In the genomic region with DNA sequence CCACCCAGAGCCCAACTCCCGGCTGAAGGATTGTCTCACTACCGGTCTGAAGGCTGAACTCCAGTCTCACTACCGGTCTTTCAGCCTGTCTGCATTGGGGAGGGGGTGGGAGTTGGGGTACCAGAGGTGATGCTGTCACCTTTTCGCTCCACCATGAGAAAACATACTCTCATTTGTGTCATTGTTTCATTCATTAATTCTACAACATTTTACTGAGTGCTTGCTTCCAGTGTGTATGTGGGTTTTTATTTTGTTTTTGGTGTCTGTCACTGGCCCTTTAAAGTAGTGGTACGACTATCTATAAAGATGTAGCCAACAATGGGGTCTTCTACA, we compare ENCODE assay signal across 8 cellular contexts. TPM values are rescaled to one million over a fixed set of nuclear protein-coding genes. Genes with fewer than 3 reads are reported as not detected.
DNase-seq lines count a peak whose midpoint lies in the region; ATAC-seq and TF ChIP-seq lines count a peak whose summit lies in the region.

No MANE protein-coding gene starts in this region.

- ATAC-seq in heart right ventricle (no peak), Right ventricle myocardium inferior (no peak)

- TF ChIP-seq POLR2A in vagina (IDR thresholded peaks at IDR 0.05) = no peak

- H3K27ac ChIP-seq in heart right ventricle (peak overlapping the region in 9 of 10 donors; percentile 20 to 96 (median 55)), brain microvascular endothelial cell (peak overlapping the region; percentile 9), vagina (peak overlapping the region; percentile 83)

- no peaks in the 10 kb centered on the region for H3K27me3 ChIP-seq in heart right ventricle
- no peaks in the 10 kb centered on the region for H3K27me3 ChIP-seq in brain microvascular endothelial cell (replicated peaks)
- no peaks in the 10 kb centered on the region for H3K27me3 ChIP-seq in vagina

- peaks cover 45% of the 10 kb centered on the region for H3K4me1 Mint-ChIP-seq in mesothelial cell of epicardium

- H3K9me3 ChIP-seq in heart right ventricle = no peaks in the 10 kb centered on the region
- no peaks in the 10 kb centered on the region for H3K9me3 ChIP-seq in vagina

- intact Hi-C loops in heart right ventricle (cut with DNase I) (no loop called here), Right ventricle myocardium inferior (cut with DNase I) (no loop called here), vagina (cut with DNase I) (no loop called here)

- H3K4me3 ChIP-seq in heart right ventricle (peak overlapping the region in 9 of 10 donors; percentile 15 to 85 (median 70)), brain microvascular endothelial cell (ENCODE audit: low read depth, low read length) (peak overlapping the region; percentile 45), vagina (peak overlapping the region; percentile 67 to 77)

- H3K27ac Mint-ChIP-seq in mesothelial cell of epicardium = peak overlapping the region; percentile 78

- H3K9me3 Mint-ChIP-seq in mesothelial cell of epicardium = no peaks in the 10 kb centered on the region

- WGBS in heart right ventricle, 2 donors = 1 to 4% methylated on average over 5 of the region's 5 CpGs

- peaks cover 37% of the 10 kb centered on the region for H3K27me3 Mint-ChIP-seq in mesothelial cell of epicardium (ENCODE audit: low read depth)

- H3K36me3 ChIP-seq in heart right ventricle (peaks cover 0 to 39% (median 23%) of the 10 kb centered on the region in 9 donors), brain microvascular endothelial cell (replicated peaks) (peaks cover 19% of the 10 kb centered on the region), vagina (peaks cover 0 to 21% of the 10 kb centered on the region in 2 donors)

- H3K4me1 ChIP-seq in heart right ventricle (peaks cover 14 to 51% (median 38%) of the 10 kb centered on the region in 9 donors), vagina (peaks cover 44% of the 10 kb centered on the region)

- H3K36me3 Mint-ChIP-seq in mesothelial cell of epicardium = peaks cover 24% of the 10 kb centered on the region

- in situ Hi-C loops in brain microvascular endothelial cell (cut with HindIII; ENCODE audit: low pct_ligation_motif_present, low sequenced_read_pairs) = no loop called here

- TF ChIP-seq CTCF in heart right ventricle (IDR thresholded peaks at IDR 0.05) (no peak), brain microvascular endothelial cell (IDR thresholded peaks at IDR 0.05; ENCODE audit: low read depth, low read length, missing control alignments) (no peak), mesothelial cell of epicardium (IDR thresholded peaks at IDR 0.05; ENCODE audit: unreplicated experiment) (no peak), vagina (IDR thresholded peaks at IDR 0.05) (no peak)

- peak overlapping the region; percentile 90 for H3K4me3 Mint-ChIP-seq in mesothelial cell of epicardium

- DNase-seq in heart right ventricle (no peak), Right ventricle myocardium inferior (ENCODE audit: missing footprints) (no peak), brain microvascular endothelial cell (no peak), mesothelial cell of epicardium (ENCODE audit: low spot score in 2 of 2, unreplicated experiment in 2 of 2) (no peak), vagina (ENCODE audit: extremely low spot score in 2 of 2) (no peak), GOT3 (lab: John Stamatoyannopoulos, UW) (no peak), Kasumi-1 (lab: John Stamatoyannopoulos, UW) (no peak), occipital lobe (lab: John Stamatoyannopoulos, UW) (no peak)

RNA-seq across cellular contexts. Expression of gene CDK4, which starts 0.5 kb away (rescaled TPM):
- total RNA-seq in heart right ventricle = 10 to 100 TPM; 37.0 to 74.0 (median 52.0) TPM
- polyA plus RNA-seq in heart right ventricle = 10 to 100 TPM; 21.7 to 61.7 TPM
- 42.3 TPM for total RNA-seq in Right ventricle myocardium inferior
- total RNA-seq in mesothelial cell of epicardium = 171 to 177 TPM (median 175 TPM) in 3 replicates
- 102 TPM for total RNA-seq in vagina
- total RNA-seq in occipital lobe = 59.0 TPM

RNA-seq across cellular contexts. Expression of gene MARCHF9, which starts 2.3 kb away (rescaled TPM):
- 10 to 100 TPM; 11.2 to 15.0 (median 13.3) TPM for total RNA-seq in heart right ventricle
- polyA plus RNA-seq in heart right ventricle = 10 to 100 TPM; 14.5 to 20.7 TPM
- 14.5 TPM for total RNA-seq in Right ventricle myocardium inferior
- 11.0 to 13.2 TPM (median 12.7 TPM) in 3 replicates for total RNA-seq in mesothelial cell of epicardium
- 8.3 TPM for total RNA-seq in vagina
- total RNA-seq in occipital lobe = 15.9 TPM

RNA-seq across cellular contexts. Expression of gene TSPAN31, which starts 7.8 kb away (rescaled TPM):
- total RNA-seq in heart right ventricle (10 to 100 TPM; 21.1 to 37.4 (median 26.9) TPM), Right ventricle myocardium inferior (27.9 TPM), mesothelial cell of epicardium (33.2 to 35.2 TPM (median 34.6 TPM) in 3 replicates), vagina (67.0 TPM), occipital lobe (41.0 TPM)
- polyA plus RNA-seq in heart right ventricle = 10 to 100 TPM; 29.8 to 36.6 TPM

RNA-seq across cellular contexts. Expression of gene AGAP2, which starts 14.1 kb away (rescaled TPM):
- 10 to 100 TPM in 2 of 10 donors, 1 to 10 TPM in 8; 3.4 to 13.1 (median 6.6) TPM for total RNA-seq in heart right ventricle
- 10 to 100 TPM in 1 of 2 donors, 1 to 10 TPM in 1; 5.3 to 17.3 TPM for polyA plus RNA-seq in heart right ventricle
- 7.8 TPM for total RNA-seq in Right ventricle myocardium inferior
- 2.0 to 2.8 TPM (median 2.2 TPM) in 3 replicates for total RNA-seq in mesothelial cell of epicardium
- total RNA-seq in vagina = 1.5 TPM
- total RNA-seq in occipital lobe = 25.6 TPM

RNA-seq across cellular contexts. Expression of gene CYP27B1, which starts 14.2 kb away (rescaled TPM):
- total RNA-seq in heart right ventricle (under 1 TPM in 2 of 10 donors, not detected in 8; 0.81 to 0.95 TPM), Right ventricle myocardium inferior (0.49 TPM), mesothelial cell of epicardium (3.3 to 4.7 TPM (median 4.0 TPM) in 3 replicates), vagina (1.7 TPM), occipital lobe (not detected)
- under 1 TPM in 1 of 2 donors, not detected in 1; 0.14 TPM for polyA plus RNA-seq in heart right ventricle

Comparison
In these comparisons a context has a peak if more than half of its experiments do, and no peak if none do; other contexts are left out.
1. H3K27ac ChIP-seq: peak in every context shown above with its lines; median percentile 83 in vagina; 55 in heart right ventricle; 9 in brain microvascular endothelial cell.